Comparison of ENCODE assay signal across 19 cellular contexts in genomic region chr10:80182986-80183385, GRCh38. TPM values are rescaled to one million over a fixed set of nuclear protein-coding genes. Genes with fewer than 3 reads are reported as not detected.
DNase-seq lines count a peak whose midpoint lies in the region; ATAC-seq and TF ChIP-seq lines count a peak whose summit lies in the region.
"Had no signal": no experiment of that assay in that cellular context is flagged by ENCODE, and none has a peak within 500 bp of the region (broad histone marks: within the 10 kb centered on the region; RNA-seq: fewer than 3 reads in every experiment).

No MANE protein-coding gene starts in this region.

- DNase-seq in heart left ventricle, result no peak
- DNase-seq in Right ventricle myocardium inferior (ENCODE audit: missing footprints), result no peak
- no peak for DNase-seq in activated T-helper 2 cell treated with anti-CD3 and anti-CD28 coated beads, Interferon-gamma antibody, Interleukin-2, Interleukin-4, amounts not matched to agents 10 μg/mL and 5 μg/mL and 100 μg/mL, durations not matched to agents 14 hours and 24 hours and 36 hours (ENCODE audit: low spot score)
- no peak for DNase-seq in left lobe of liver (ENCODE audit: low spot score)
- DNase-seq in aorta, result peak; percentile 33 to 63
- no peak for DNase-seq in stimulated activated naive B cell treated with anti-CD40 and anti-IgM and Interleukin-4, amounts not matched to agents 10 μg/mL and 1 μg/mL and 100 μg/mL, for 72 hours
- DNase-seq: BE2C, DMS 273 treated with DMSO at 0.1 percent for 48 hours, HFFc6, MG63, NCI-H1092 treated with DMSO at 0.1 percent for 48 hours, NCI-H187, NCI-H2171, NCI-H446 treated with DMSO at 0.1 percent for 48 hours, NCI-H774, PC-9 had no signal

- no peak for ATAC-seq in heart left ventricle
- ATAC-seq in Right ventricle myocardium inferior, result no peak
- peak; percentile 19 for ATAC-seq in left lobe of liver
- ATAC-seq in aorta (ENCODE audit: low FRiP score), result no peak
- ATAC-seq in stimulated activated naive B cell treated with anti-CD40 and anti-IgM and Interleukin-4, amounts not matched to agents 10 μg/mL and 1 μg/mL and 100 μg/mL, for 72 hours (replicated peaks), result no peak
- no peak for ATAC-seq in GM21367 (IDR thresholded peaks at IDR 0.05; ENCODE audit: unreplicated experiment)
- ATAC-seq in GM18907 (IDR thresholded peaks at IDR 0.05; ENCODE audit: unreplicated experiment), result no peak

- no peaks in the 10 kb centered on the region for H3K9me3 Mint-ChIP-seq in activated T-helper 2 cell treated with anti-CD3 and anti-CD28 coated beads, Interferon-gamma antibody, Interleukin-2, Interleukin-4, amounts not matched to agents 10 μg/mL and 5 μg/mL and 100 μg/mL, durations not matched to agents 14 hours and 24 hours and 36 hours
- no peaks in the 10 kb centered on the region for H3K9me3 Mint-ChIP-seq in stimulated activated naive B cell treated with anti-CD40 and anti-IgM and Interleukin-4, amounts not matched to agents 10 μg/mL and 1 μg/mL and 100 μg/mL, for 72 hours
- H3K9me3 Mint-ChIP-seq: CD8-positive, alpha-beta memory T cell; HFFc6 had no signal

- peaks cover 30% of the 10 kb centered on the region for H3K36me3 Mint-ChIP-seq in activated T-helper 2 cell treated with anti-CD3 and anti-CD28 coated beads, Interferon-gamma antibody, Interleukin-2, Interleukin-4, amounts not matched to agents 10 μg/mL and 5 μg/mL and 100 μg/mL, durations not matched to agents 14 hours and 24 hours and 36 hours (ENCODE audit: low read depth)
- peaks cover 15 to 44% of the 10 kb centered on the region in 2 donors for H3K36me3 Mint-ChIP-seq in stimulated activated naive B cell treated with anti-CD40 and anti-IgM and Interleukin-4, amounts not matched to agents 10 μg/mL and 1 μg/mL and 100 μg/mL, for 72 hours

- H3K27me3 ChIP-seq in heart left ventricle, result no peaks in the 10 kb centered on the region
- H3K27me3 ChIP-seq in aorta (ENCODE audit: control insufficient read depth in 1 of 2, insufficient read depth in 2 of 2, low read length in 1 of 2), result no peaks in the 10 kb centered on the region
- H3K27me3 ChIP-seq: BE2C, MG63 had no signal

- H3K4me1 ChIP-seq in heart left ventricle (peaks cover 13 to 99% (median 87%) of the 10 kb centered on the region in 12 donors), aorta (ENCODE audit: control insufficient read depth in 1 of 2, insufficient read depth in 2 of 2, low read length in 2 of 2) (peaks cover 0 to 3% of the 10 kb centered on the region in 2 donors)
- H3K4me1 ChIP-seq: BE2C had no signal

- H3K36me3 ChIP-seq in heart left ventricle (peaks cover 0 to 29% (median 0%) of the 10 kb centered on the region in 9 donors), aorta (ENCODE audit: control insufficient read depth in 1 of 2, insufficient read depth in 2 of 2, low read length in 1 of 2) (peaks cover 0 to 2% of the 10 kb centered on the region in 2 donors)
- H3K36me3 ChIP-seq: BE2C had no signal

- no peaks in the 10 kb centered on the region for H3K27me3 Mint-ChIP-seq in activated T-helper 2 cell treated with anti-CD3 and anti-CD28 coated beads, Interferon-gamma antibody, Interleukin-2, Interleukin-4, amounts not matched to agents 10 μg/mL and 5 μg/mL and 100 μg/mL, durations not matched to agents 14 hours and 24 hours and 36 hours (ENCODE audit: low read depth)
- no peaks in the 10 kb centered on the region for H3K27me3 Mint-ChIP-seq in stimulated activated naive B cell treated with anti-CD40 and anti-IgM and Interleukin-4, amounts not matched to agents 10 μg/mL and 1 μg/mL and 100 μg/mL, for 72 hours
- H3K27me3 Mint-ChIP-seq: CD8-positive, alpha-beta memory T cell had no signal

- H3K27ac ChIP-seq in heart left ventricle (peak overlapping the region in 9 of 12 donors; percentile 5 to 93 (median 45)), aorta (ENCODE audit: low read depth in 1 of 2, low read length in 2 of 2) (no peak overlapping the region)
- H3K27ac ChIP-seq: PC-9 had no signal

- TF ChIP-seq POLR2A in heart left ventricle (IDR thresholded peaks at IDR 0.05), result no peak

- no peak overlapping the region for H3K4me3 Mint-ChIP-seq in activated T-helper 2 cell treated with anti-CD3 and anti-CD28 coated beads, Interferon-gamma antibody, Interleukin-2, Interleukin-4, amounts not matched to agents 10 μg/mL and 5 μg/mL and 100 μg/mL, durations not matched to agents 14 hours and 24 hours and 36 hours (ENCODE audit: low read depth)
- no peak overlapping the region for H3K4me3 Mint-ChIP-seq in stimulated activated naive B cell treated with anti-CD40 and anti-IgM and Interleukin-4, amounts not matched to agents 10 μg/mL and 1 μg/mL and 100 μg/mL, for 72 hours
- H3K4me3 Mint-ChIP-seq: CD8-positive, alpha-beta memory T cell; HFFc6 had no signal

- H3K4me3 ChIP-seq in heart left ventricle (no peak overlapping the region), aorta (ENCODE audit: low read length in 2 of 2) (no peak overlapping the region)
- H3K4me3 ChIP-seq: MG63, PC-9 had no signal

- no peaks in the 10 kb centered on the region for H3K9me3 ChIP-seq in heart left ventricle
- H3K9me3 ChIP-seq in aorta (ENCODE audit: control insufficient read depth, low read length), result no peaks in the 10 kb centered on the region
- H3K9me3 ChIP-seq: BE2C, MG63 had no signal

- peak overlapping the region; percentile 19 for H3K27ac Mint-ChIP-seq in activated T-helper 2 cell treated with anti-CD3 and anti-CD28 coated beads, Interferon-gamma antibody, Interleukin-2, Interleukin-4, amounts not matched to agents 10 μg/mL and 5 μg/mL and 100 μg/mL, durations not matched to agents 14 hours and 24 hours and 36 hours
- H3K27ac Mint-ChIP-seq in stimulated activated naive B cell treated with anti-CD40 and anti-IgM and Interleukin-4, amounts not matched to agents 10 μg/mL and 1 μg/mL and 100 μg/mL, for 72 hours, result no peak overlapping the region
- H3K27ac Mint-ChIP-seq: HFFc6 had no signal

- TF ChIP-seq CTCF in heart left ventricle (IDR thresholded peaks at IDR 0.05), result no peak

- intact Hi-C loops in heart left ventricle (cut with DNase I) (no loop called here), Right ventricle myocardium inferior (cut with DNase I) (no loop called here), aorta (cut with DNase I) (no loop called here)
- intact Hi-C loops in activated T-helper 2 cell treated with anti-CD3 and anti-CD28 coated beads, Interferon-gamma antibody, Interleukin-2, Interleukin-4, amounts not matched to agents 10 μg/mL and 5 μg/mL and 100 μg/mL, durations not matched to agents 14 hours and 24 hours and 36 hours (cut with micrococcal nuclease), result loop anchor here (5.0 kb wide), 1 partner anchor 36 kb away; no protein-coding TSS in a partner anchor

- WGBS in heart left ventricle, 4 donors, result 41 to 47% (median 43%) methylated on average over 6 of the region's 6 CpGs
- WGBS in aorta, 2 donors, result 8 to 23% methylated on average over 6 of the region's 6 CpGs

- H3K4me1 Mint-ChIP-seq in activated T-helper 2 cell treated with anti-CD3 and anti-CD28 coated beads, Interferon-gamma antibody, Interleukin-2, Interleukin-4, amounts not matched to agents 10 μg/mL and 5 μg/mL and 100 μg/mL, durations not matched to agents 14 hours and 24 hours and 36 hours (ENCODE audit: low read depth), result peaks cover 59% of the 10 kb centered on the region
- H3K4me1 Mint-ChIP-seq in stimulated activated naive B cell treated with anti-CD40 and anti-IgM and Interleukin-4, amounts not matched to agents 10 μg/mL and 1 μg/mL and 100 μg/mL, for 72 hours, result peaks cover 45 to 78% of the 10 kb centered on the region in 2 donors

RNA-seq across cellular contexts. Expression of gene ANXA11, which starts 22.4 kb away (rescaled TPM):
- total RNA-seq in heart left ventricle (100 to 1,000 TPM; 281 to 440 (median 368) TPM), Right ventricle myocardium inferior (420 TPM), left lobe of liver (42.7 TPM), aorta (100 to 1,000 TPM; 227 to 256 TPM)
- polyA plus RNA-seq in heart left ventricle (100 to 1,000 TPM; 152 to 487 TPM), aorta (100 to 1,000 TPM in 1 of 2 donors, 10 to 100 TPM in 1; 97.3 to 160 TPM)
- 251 and 264 TPM in 2 replicates for total RNA-seq in activated T-helper 2 cell treated with anti-CD3 and anti-CD28 coated beads, Interferon-gamma antibody, Interleukin-2, Interleukin-4, amounts not matched to agents 10 μg/mL and 5 μg/mL and 100 μg/mL, durations not matched to agents 14 hours and 24 hours and 36 hours

RNA-seq across cellular contexts. Expression of gene PLAC9, which starts 50.5 kb away (rescaled TPM):
- total RNA-seq in heart left ventricle (10 to 100 TPM; 16.5 to 51.6 (median 25.1) TPM), Right ventricle myocardium inferior (45.2 TPM), left lobe of liver (2.2 TPM), aorta (100 to 1,000 TPM in 1 of 2 donors, 10 to 100 TPM in 1; 37.7 to 113 TPM)
- polyA plus RNA-seq in heart left ventricle (10 to 100 TPM; 26.5 to 45.8 TPM), aorta (100 to 1,000 TPM in 1 of 2 donors, 10 to 100 TPM in 1; 72.6 to 166 TPM)
- not detected in 2 replicates for total RNA-seq in activated T-helper 2 cell treated with anti-CD3 and anti-CD28 coated beads, Interferon-gamma antibody, Interleukin-2, Interleukin-4, amounts not matched to agents 10 μg/mL and 5 μg/mL and 100 μg/mL, durations not matched to agents 14 hours and 24 hours and 36 hours
- total RNA-seq: CD8-positive, alpha-beta memory T cell; PC-9 had no signal
- polyA plus RNA-seq: CD8-positive, alpha-beta memory T cell had no signal

Comparison
In these comparisons a context has a peak if more than half of its experiments do, and no peak if none do; other contexts are left out.
1. DNase-seq: peak in aorta (2 of 2); none in heart left ventricle (0 of 5), Right ventricle myocardium inferior (single experiment), activated T-helper 2 cell treated with anti-CD3 and anti-CD28 coated beads, Interferon-gamma antibody, Interleukin-2, Interleukin-4, amounts not matched to agents 10 μg/mL and 5 μg/mL and 100 μg/mL, durations not matched to agents 14 hours and 24 hours and 36 hours (single experiment), left lobe of liver (single experiment) and stimulated activated naive B cell treated with anti-CD40 and anti-IgM and Interleukin-4, amounts not matched to agents 10 μg/mL and 1 μg/mL and 100 μg/mL, for 72 hours (single experiment).
2. H3K27ac ChIP-seq: peak in heart left ventricle (9 of 12); none in aorta (0 of 2).